Comparison of ENCODE assay signal across 2 cellular contexts in genomic region chr3:127690106-127690505, GRCh38.
TF ChIP-seq lines count a peak whose summit lies in the region.

No MANE protein-coding gene starts in this region.

TF ChIP-seq in H1, 55 proteins besides CTCF, POLR2A, EP300 and RAD21 (continued from another document):
- TF ChIP-seq USF2 (IDR thresholded peaks at IDR 0.05; ENCODE audit: low read length): no peak
- TF ChIP-seq RFX5 (IDR thresholded peaks at IDR 0.05; ENCODE audit: borderline replicate concordance, low read depth, low read length): no peak
- TF ChIP-seq EZH2 (IDR thresholded peaks at IDR 0.05; ENCODE audit: low read depth, low read length, severe bottlenecking): no peak
- TF ChIP-seq BCL11A (IDR thresholded peaks at IDR 0.05; ENCODE audit: low read depth in 2 of 2, low read length in 2 of 2): no peak
- TF ChIP-seq CTBP2 (IDR thresholded peaks at IDR 0.05; ENCODE audit: borderline replicate concordance, insufficient read depth, insufficient read length, low read length): no peak
- no peak for TF ChIP-seq JUN (IDR thresholded peaks at IDR 0.05; ENCODE audit: low read depth, low read length)
- no peak for TF ChIP-seq NRF1 (IDR thresholded peaks at IDR 0.05; ENCODE audit: low read depth, low read length)
- no peak for TF ChIP-seq GTF2F1 (IDR thresholded peaks at IDR 0.05; ENCODE audit: borderline replicate concordance, low read depth, low read length)
- no peak for TF ChIP-seq HDAC6 (IDR thresholded peaks at IDR 0.05; ENCODE audit: low read depth, low read length)
- no peak for TF ChIP-seq TAF7 (optimal IDR thresholded peaks at IDR 0.05; ENCODE audit: borderline replicate concordance, low read depth, low read length)

TF ChIP-seq in HEK293T, 16 proteins besides CTCF, POLR2A, EP300 and RAD21 (continued from another document):
- TF ChIP-seq PKNOX1 (IDR thresholded peaks at IDR 0.05) (no peak), BHLHE40 (IDR thresholded peaks at IDR 0.05; ENCODE audit: borderline replicate concordance) (no peak), HDGF (IDR thresholded peaks at IDR 0.05; ENCODE audit: borderline replicate concordance) (no peak), LEF1 (IDR thresholded peaks at IDR 0.05; ENCODE audit: borderline replicate concordance) (no peak), CTBP1 (IDR thresholded peaks at IDR 0.05; ENCODE audit: borderline replicate concordance) (no peak), SP1 (IDR thresholded peaks at IDR 0.05) (no peak), ELF4 (IDR thresholded peaks at IDR 0.05) (no peak)
TF ChIP-seq in HEK293T: peak in this region for 0.
